ENCODE assay signal across 9 cellular contexts in genomic region chr16:50244504-50245416, GRCh38. TPM values are rescaled to one million over a fixed set of nuclear protein-coding genes. Genes with fewer than 3 reads are reported as not detected.
A peak's percentile ranks its signal among the peaks of the same experiment; 100 is the strongest.
DNase-seq lines count a peak whose midpoint lies in the region; ATAC-seq, FAIRE-seq and TF ChIP-seq lines count a peak whose summit lies in the region.
"Had no signal": no experiment of that assay in that cellular context is flagged by ENCODE, and none has a peak within 500 bp of the region (broad histone marks: within the 10 kb centered on the region; RNA-seq: fewer than 3 reads in every experiment).

No MANE protein-coding gene starts in this region.

- H3K4me3 Mint-ChIP-seq in activated CD8-positive, alpha-beta memory T cell treated with anti-CD3 and anti-CD28 coated beads, Interleukin-2, amount 10 ng/mL, durations not matched to agents 7 days and 5 days, result peak overlapping the region; percentile 74
- H3K4me3 Mint-ChIP-seq in activated CD8-positive, alpha-beta T cell treated with anti-CD3 and anti-CD28 coated beads for 36 hours, result peak overlapping the region; percentile 79
- peak overlapping the region; percentile 84 to 92 for H3K4me3 Mint-ChIP-seq in stimulated activated naive CD8-positive, alpha-beta T cell treated with anti-CD3 and anti-CD28 coated beads, Interleukin-15, amount 100 ng/mL, for 72 hours

- H3K36me3 Mint-ChIP-seq in activated CD8-positive, alpha-beta memory T cell treated with anti-CD3 and anti-CD28 coated beads, Interleukin-2, amount 10 ng/mL, durations not matched to agents 7 days and 5 days, result no peaks in the 10 kb centered on the region
- no peaks in the 10 kb centered on the region for H3K36me3 Mint-ChIP-seq in activated CD8-positive, alpha-beta T cell treated with anti-CD3 and anti-CD28 coated beads for 36 hours (ENCODE audit: low read depth)

- CTCF ChIA-PET in activated CD8-positive, alpha-beta memory T cell treated with anti-CD3 and anti-CD28 coated beads, Interleukin-2, amount 10 ng/mL, durations not matched to agents 7 days and 5 days (lab: Charles Lee), result interaction anchor here (0.7 to 2.7 kb wide), 14 partner anchors 10 to 220 kb away, joined by 3 to 11 read pairs (median 4); partner anchors contain the start of gene CNEP1R1
- CTCF ChIA-PET in activated CD8-positive, alpha-beta T cell treated with anti-CD3 and anti-CD28 coated beads for 36 hours (lab: Charles Lee), result interaction anchor here (0.7 to 1.6 kb wide), 8 partner anchors 9 to 562 kb away, joined by 3 to 12 read pairs (median 3); no protein-coding TSS in a partner anchor

- H3K9me3 Mint-ChIP-seq in activated CD8-positive, alpha-beta memory T cell treated with anti-CD3 and anti-CD28 coated beads, Interleukin-2, amount 10 ng/mL, durations not matched to agents 7 days and 5 days (ENCODE audit: low read depth), result no peaks in the 10 kb centered on the region
- H3K9me3 Mint-ChIP-seq in activated CD8-positive, alpha-beta T cell treated with anti-CD3 and anti-CD28 coated beads for 36 hours, result no peaks in the 10 kb centered on the region
- H3K9me3 Mint-ChIP-seq in stimulated activated naive CD8-positive, alpha-beta T cell treated with anti-CD3 and anti-CD28 coated beads, Interleukin-15, amount 100 ng/mL, for 72 hours, result no peaks in the 10 kb centered on the region

- no peak for TF ChIP-seq CTCF in activated CD8-positive, alpha-beta T cell treated with anti-CD3 and anti-CD28 coated beads for 36 hours (IDR thresholded peaks at IDR 0.05)

- POLR2A ChIA-PET in activated CD8-positive, alpha-beta T cell treated with anti-CD3 and anti-CD28 coated beads for 36 hours (lab: Charles Lee), result interaction anchor here (0.5 to 2.8 kb wide), 15 partner anchors 8 to 221 kb away, joined by 3 to 18 read pairs (median 3); partner anchors contain the start of genes ADCY7 and HEATR3

- no peak overlapping the region for H3K27ac ChIP-seq in iPS-18a (ENCODE audit: low read length)
- H3K27ac ChIP-seq: prostate gland had no signal

- H3K9me3 ChIP-seq in iPS-18a (ENCODE audit: control insufficient read depth, low read depth, low read length), result no peaks in the 10 kb centered on the region
- H3K9me3 ChIP-seq: prostate gland had no signal

- peaks cover 29% of the 10 kb centered on the region for H3K4me1 Mint-ChIP-seq in activated CD8-positive, alpha-beta memory T cell treated with anti-CD3 and anti-CD28 coated beads, Interleukin-2, amount 10 ng/mL, durations not matched to agents 7 days and 5 days
- peaks cover 13% of the 10 kb centered on the region for H3K4me1 Mint-ChIP-seq in activated CD8-positive, alpha-beta T cell treated with anti-CD3 and anti-CD28 coated beads for 36 hours (ENCODE audit: low read depth)
- peaks cover 28% of the 10 kb centered on the region for H3K4me1 Mint-ChIP-seq in stimulated activated naive CD8-positive, alpha-beta T cell treated with anti-CD3 and anti-CD28 coated beads, Interleukin-15, amount 100 ng/mL, for 72 hours

- no peak for FAIRE-seq in urothelium cell line (lab: Jason Lieb, UNC)

- H3K9ac ChIP-seq in iPS-18a (ENCODE audit: low read length), result no peak overlapping the region

- intact Hi-C loops in activated CD8-positive, alpha-beta T cell treated with anti-CD3 and anti-CD28 coated beads for 36 hours (cut with micrococcal nuclease), result no loop called here

- peak overlapping the region; percentile 41 for H3K4me3 ChIP-seq in iPS-18a (ENCODE audit: low read length)

- H3K27me3 ChIP-seq in iPS-18a (ENCODE audit: control insufficient read depth, insufficient read depth, low read length), result peaks cover 19% of the 10 kb centered on the region

- no peak for ATAC-seq in activated CD8-positive, alpha-beta memory T cell treated with anti-CD3 and anti-CD28 coated beads, Interleukin-2, amount 10 ng/mL, durations not matched to agents 7 days and 5 days
- peak; percentile 7 for ATAC-seq in activated CD8-positive, alpha-beta T cell treated with anti-CD3 and anti-CD28 coated beads for 36 hours
- ATAC-seq in stimulated activated naive CD8-positive, alpha-beta T cell treated with anti-CD3 and anti-CD28 coated beads, Interleukin-15, amount 100 ng/mL, for 72 hours, result peak; percentile 2

- no peaks in the 10 kb centered on the region for H3K36me3 ChIP-seq in iPS-18a (ENCODE audit: control insufficient read depth, low read depth, low read length)
- H3K36me3 ChIP-seq: prostate gland had no signal

- DNase-seq in activated CD8-positive, alpha-beta memory T cell treated with anti-CD3 and anti-CD28 coated beads, Interleukin-2, amount 10 ng/mL, durations not matched to agents 7 days and 5 days, result no peak
- DNase-seq in activated CD8-positive, alpha-beta memory T cell treated with anti-CD3 and anti-CD28 coated beads, Interleukin-2, amount 50 U/mL, for 48 hours, result no peak
- no peak for DNase-seq in activated CD8-positive, alpha-beta T cell treated with anti-CD3 and anti-CD28 coated beads for 36 hours
- DNase-seq in stimulated activated naive CD8-positive, alpha-beta T cell treated with anti-CD3 and anti-CD28 coated beads, Interleukin-15, amount 100 ng/mL, for 72 hours, result no peak
- DNase-seq in NCI-H2107 (lab: John Stamatoyannopoulos, UW), result no peak
- no peak for DNase-seq in G401 (ENCODE audit: low spot score)
- DNase-seq in urothelium cell line (ENCODE audit: low spot score), result no peak

- peaks cover 12% of the 10 kb centered on the region for H3K27me3 Mint-ChIP-seq in activated CD8-positive, alpha-beta memory T cell treated with anti-CD3 and anti-CD28 coated beads, Interleukin-2, amount 10 ng/mL, durations not matched to agents 7 days and 5 days
- H3K27me3 Mint-ChIP-seq in activated CD8-positive, alpha-beta T cell treated with anti-CD3 and anti-CD28 coated beads for 36 hours, result no peaks in the 10 kb centered on the region
- peaks cover 7% of the 10 kb centered on the region for H3K27me3 Mint-ChIP-seq in stimulated activated naive CD8-positive, alpha-beta T cell treated with anti-CD3 and anti-CD28 coated beads, Interleukin-15, amount 100 ng/mL, for 72 hours

- H3K27ac Mint-ChIP-seq in activated CD8-positive, alpha-beta memory T cell treated with anti-CD3 and anti-CD28 coated beads, Interleukin-2, amount 10 ng/mL, durations not matched to agents 7 days and 5 days, result peak overlapping the region; percentile 80
- peak overlapping the region; percentile 86 for H3K27ac Mint-ChIP-seq in activated CD8-positive, alpha-beta T cell treated with anti-CD3 and anti-CD28 coated beads for 36 hours
- peak overlapping the region; percentile 97 to 99 for H3K27ac Mint-ChIP-seq in stimulated activated naive CD8-positive, alpha-beta T cell treated with anti-CD3 and anti-CD28 coated beads, Interleukin-15, amount 100 ng/mL, for 72 hours

- in situ Hi-C loops in G401 (cut with HindIII; ENCODE audit: low sequenced_read_pairs), result no loop called here

- H3K4me1 ChIP-seq in iPS-18a (ENCODE audit: control insufficient read depth, low read depth, low read length), result peaks cover 9% of the 10 kb centered on the region
- H3K4me1 ChIP-seq: prostate gland had no signal

RNA-seq across cellular contexts. Expression of gene ADCY7, which starts 21.6 kb away (rescaled TPM):
- total RNA-seq in activated CD8-positive, alpha-beta memory T cell treated with anti-CD3 and anti-CD28 coated beads, Interleukin-2, amount 10 ng/mL, durations not matched to agents 7 days and 5 days, result 100 to 1,000 TPM; 131 to 232 TPM
- total RNA-seq in activated CD8-positive, alpha-beta T cell treated with anti-CD3 and anti-CD28 coated beads for 36 hours, result 10 to 100 TPM; 89.9 to 92.1 TPM
- 0.31 and 1.7 TPM in 2 replicates for total RNA-seq in G401 (2014; rRNA removed; shearing (Covaris generic))

Comparison
In these comparisons a context has a peak if more than half of its experiments do, and no peak if none do; other contexts are left out.
1. RNA of gene ADCY7, which starts 21.6 kb away (total RNA-seq): 131 to 232 TPM in activated CD8-positive, alpha-beta memory T cell treated with anti-CD3 and anti-CD28 coated beads, Interleukin-2, amount 10 ng/mL, durations not matched to agents 7 days and 5 days and 89.9 to 92.1 TPM in activated CD8-positive, alpha-beta T cell treated with anti-CD3 and anti-CD28 coated beads for 36 hours; 0.31 to 1.7 TPM in G401; every median in the first group is over 10 times any median in the second.
2. Peak in every context shown above with its lines, with median percentiles within 50 percentile points of each other: H3K27ac Mint-ChIP-seq and H3K4me3 Mint-ChIP-seq.